15 cellular contexts compared by ENCODE assay signal in genomic region chr1:46585312-46585711, GRCh38.
DNase-seq lines count a peak whose midpoint lies in the region; ATAC-seq and TF ChIP-seq lines count a peak whose summit lies in the region.
"Had no signal": no experiment of that assay in that cellular context is flagged by ENCODE, and none has a peak within 500 bp of the region (broad histone marks: within the 10 kb centered on the region; RNA-seq: fewer than 3 reads in every experiment).

No MANE protein-coding gene starts in this region.

- no peak overlapping the region for H3K4me3 ChIP-seq in neutrophil (ENCODE audit: low read depth in 1 of 2, low read length in 1 of 2)

- TF ChIP-seq CTCF in neutrophil (IDR thresholded peaks at IDR 0.05) (no peak), RWPE1 (conservative IDR thresholded peaks at IDR 0.05; ENCODE audit: low read depth) (no peak)

- POLR2A ChIA-PET in HEK293T (lab: Yijun Ruan, JAX) (interaction anchor here (1.2 kb wide), 1 partner anchor 19 kb away, joined by 6 read pairs; the partner anchor contains the start of gene MKNK1), RWPE1 (lab: Yijun Ruan, JAX; ENCODE audit: low non-redundant PET) (no interaction called here)

- H3K36me3 ChIP-seq in neutrophil, result peaks cover 36% of the 10 kb centered on the region
- H3K36me3 ChIP-seq: BE2C had no signal

- peaks cover 65 to 78% of the 10 kb centered on the region in 2 experiments for H3K4me1 ChIP-seq in neutrophil (ENCODE audit: control insufficient read depth in 1 of 2, insufficient read depth in 1 of 2, low read depth in 1 of 2, low read length in 1 of 2)
- H3K4me1 ChIP-seq: BE2C, Caco-2 had no signal

- no peak for ATAC-seq in GM18519 (IDR thresholded peaks at IDR 0.05; ENCODE audit: low FRiP score, unreplicated experiment)

- H3K27ac ChIP-seq in cingulate gyrus (ENCODE audit: low read depth, low read length), result peak overlapping the region; percentile 35
- peak overlapping the region; percentile 31 for H3K27ac ChIP-seq in neutrophil
- no peak overlapping the region for H3K27ac ChIP-seq in RWPE1
- H3K27ac ChIP-seq: HL-60 had no signal

- H3K27me3 ChIP-seq in neutrophil, result no peaks in the 10 kb centered on the region
- H3K27me3 ChIP-seq: BE2C had no signal

- CTCF ChIA-PET in HEK293T (lab: Yijun Ruan, JAX) (interaction anchor here (0.6 kb wide), 1 partner anchor 41 kb away, joined by 3 read pairs; no protein-coding TSS in a partner anchor), RWPE1 (lab: Yijun Ruan, JAX) (no interaction called here)

- DNase-seq in Ammon's horn (ENCODE audit: low spot score) (peak; percentile 50), HEK293T (ENCODE audit: extremely low spot score) (no peak), RWPE1 (ENCODE audit: low spot score) (no peak)
- DNase-seq in stimulated activated CD8-positive, alpha-beta memory T cell treated with anti-CD3 and anti-CD28 coated beads, Interleukin-4, amount 100 ng/mL, for 48 hours, result no peak
- DNase-seq in activated CD4-positive, alpha-beta T cell treated with anti-CD3 and anti-CD28 coated beads for 48 hours, result no peak
- DNase-seq: 8988T; BE2C; Caco-2; CD4-positive, CD25-positive, alpha-beta regulatory T cell; GOT3; H7 had no signal

- H3K9me3 ChIP-seq in neutrophil, result no peaks in the 10 kb centered on the region
- H3K9me3 ChIP-seq: BE2C, Caco-2 had no signal

TF ChIP-seq in HEK293T, 16 proteins besides CTCF, POLR2A, EP300 and RAD21:
- TF ChIP-seq HDGF (IDR thresholded peaks at IDR 0.05; ENCODE audit: borderline replicate concordance) (no peak), ARNT (IDR thresholded peaks at IDR 0.05) (no peak), ZNF384 (IDR thresholded peaks at IDR 0.05) (0 out of 2 replicates have a peak, but pooled peaks have one; percentile 31), PKNOX1 (IDR thresholded peaks at IDR 0.05) (no peak)
TF ChIP-seq in HEK293T: peak in this region for 1.
